11 cellular contexts compared by ENCODE assay signal in genomic region chr10:95208702-95209391, GRCh38. TPM values are rescaled to one million over a fixed set of nuclear protein-coding genes. Genes with fewer than 3 reads are reported as not detected.
DNase-seq lines count a peak whose midpoint lies in the region; ATAC-seq and TF ChIP-seq lines count a peak whose summit lies in the region.
"Had no signal": no experiment of that assay in that cellular context is flagged by ENCODE, and none has a peak within 500 bp of the region (broad histone marks: within the 10 kb centered on the region; RNA-seq: fewer than 3 reads in every experiment).

No MANE protein-coding gene starts in this region.

- no peaks in the 10 kb centered on the region for H3K9me3 Mint-ChIP-seq in Calu3 (ENCODE audit: low read depth, unreplicated experiment)
- H3K9me3 Mint-ChIP-seq in mesothelial cell of epicardium: peaks cover 5% of the 10 kb centered on the region
- H3K9me3 Mint-ChIP-seq: effector memory CD8-positive, alpha-beta T cell had no signal

- peak overlapping the region; percentile 51; the same call in 1 of the 2 replicates for H4K5ac ChIP-seq in IMR-90 (ENCODE audit: low read depth, low read length)

- no peak overlapping the region for H3K9ac ChIP-seq in IMR-90 (ENCODE audit: low read depth, low read length)

- 75% methylated on average over 4 of the region's 8 CpGs; no CpG with 5 or more reads in 1 of the 2 experiments for WGBS in IMR-90 (ENCODE audit: extremely low coverage in 2 of 2, insufficient read length in 1 of 2), 2 experiments

- H2AK5ac ChIP-seq in IMR-90 (ENCODE audit: low read depth, low read length): peak overlapping the region; percentile 80; the same call in 1 of the 2 replicates

- H3K27me3 Mint-ChIP-seq in Calu3 (ENCODE audit: unreplicated experiment) (no peaks in the 10 kb centered on the region), mesothelial cell of epicardium (ENCODE audit: low read depth) (no peaks in the 10 kb centered on the region)
- H3K27me3 Mint-ChIP-seq: effector memory CD8-positive, alpha-beta T cell had no signal

- ATAC-seq in IMR-90 (ENCODE audit: low read depth): peak; percentile 59; the same call in 1 of the 2 replicates
- ATAC-seq: effector memory CD8-positive, alpha-beta T cell had no signal

- H2BK5ac ChIP-seq in IMR-90 (ENCODE audit: low read depth, low read length, poor library complexity, severe bottlenecking): no peak overlapping the region

- intact Hi-C loops in Calu3 (cut with micrococcal nuclease; ENCODE audit: unreplicated experiment) (no loop called here), IMR-90 (cut with micrococcal nuclease) (loop anchor here (2.0 kb wide), 2 partner anchors 34 to 154 kb away; no protein-coding TSS in a partner anchor), dorsolateral prefrontal cortex (cut with DNase I) (no loop called here)

- peaks cover 3% of the 10 kb centered on the region; the same call in 1 of the 2 replicates for H3K4me1 ChIP-seq in IMR-90 (ENCODE audit: control insufficient read depth, insufficient read depth, low read length)

- no peak for TF ChIP-seq CTCF in Calu3 (IDR thresholded peaks at IDR 0.05; ENCODE audit: unreplicated experiment)
- peak; percentile 55 for TF ChIP-seq CTCF in IMR-90 (conservative IDR thresholded peaks at IDR 0.05; ENCODE audit: low read depth, low read length)
- TF ChIP-seq CTCF in cardiac fibroblast (IDR thresholded peaks at IDR 0.05; ENCODE audit: low read depth, low read length): no peak
- TF ChIP-seq CTCF in mesothelial cell of epicardium (IDR thresholded peaks at IDR 0.05; ENCODE audit: unreplicated experiment): peak; percentile 40
- peak in 23 of 56 donors; percentile 11 to 48 (median 25) for TF ChIP-seq CTCF in dorsolateral prefrontal cortex (IDR thresholded peaks at IDR 0.05 in 54 of 56, conservative IDR thresholded peaks at IDR 0.05 in 2 of 56; ENCODE audit: low read depth in 1 of 56, partially characterized antibody in 56 of 56)

- H3K9me1 ChIP-seq in IMR-90 (ENCODE audit: insufficient read depth, low read length): no peaks in the 10 kb centered on the region

- 0 out of 2 replicates have a peak overlapping the region, but pooled peaks have one; percentile 48 for H4K91ac ChIP-seq in IMR-90 (ENCODE audit: insufficient read depth, low read depth, low read length)

- no peaks in the 10 kb centered on the region for H3K9me3 ChIP-seq in IMR-90 (ENCODE audit: control insufficient read depth, insufficient read depth, low read length)

- H4K20me1 ChIP-seq in IMR-90 (ENCODE audit: insufficient read depth, low read length): no peaks in the 10 kb centered on the region

- CTCF ChIA-PET in Calu3 (lab: Charles Lee): interaction anchor here (0.7 kb wide), 2 partner anchors 70 to 448 kb away, joined by 3 to 5 read pairs; no protein-coding TSS in a partner anchor
- CTCF ChIA-PET in IMR-90 (lab: Yijun Ruan, JAX): interaction anchor here (0.5 to 1.2 kb wide), 5 partner anchors 14 to 446 kb away, joined by 3 to 8 read pairs (median 3); no protein-coding TSS in a partner anchor

- H3K56ac ChIP-seq in IMR-90 (ENCODE audit: extremely low read depth, insufficient read depth, low read length): no peak overlapping the region

- peak overlapping the region; percentile 52 for H3K27ac Mint-ChIP-seq in Calu3 (ENCODE audit: unreplicated experiment)
- H3K27ac Mint-ChIP-seq in mesothelial cell of epicardium: no peak overlapping the region
- H3K27ac Mint-ChIP-seq: effector memory CD8-positive, alpha-beta T cell had no signal

- H3K27me3 ChIP-seq in IMR-90 (ENCODE audit: control insufficient read depth, insufficient read depth, low read length) (no peaks in the 10 kb centered on the region), H7 (ENCODE audit: control insufficient read depth, insufficient read depth, low read length) (no peaks in the 10 kb centered on the region), dorsolateral prefrontal cortex (peaks cover 0 to 5% (median 0%) of the 10 kb centered on the region in 45 donors)

- peak overlapping the region; percentile 78 for H3K4ac ChIP-seq in IMR-90 (ENCODE audit: low read depth, low read length)

- no peak overlapping the region for H3K4me3 Mint-ChIP-seq in Calu3 (ENCODE audit: low read depth, unreplicated experiment)
- H3K4me3 Mint-ChIP-seq in mesothelial cell of epicardium: no peak overlapping the region
- H3K4me3 Mint-ChIP-seq: effector memory CD8-positive, alpha-beta T cell had no signal

- H3K4me1 Mint-ChIP-seq in Calu3 (ENCODE audit: low read depth, unreplicated experiment): peaks cover 8% of the 10 kb centered on the region
- no peaks in the 10 kb centered on the region for H3K4me1 Mint-ChIP-seq in mesothelial cell of epicardium

- no peak for TF ChIP-seq POLR2A in IMR-90 (IDR thresholded peaks at IDR 0.05; ENCODE audit: low read depth, low read length)

- H3K36me3 Mint-ChIP-seq in Calu3 (ENCODE audit: insufficient read depth, unreplicated experiment) (no peaks in the 10 kb centered on the region), mesothelial cell of epicardium (peaks cover 11% of the 10 kb centered on the region)

- peak overlapping the region; percentile 87; the same call in 1 of the 3 replicates for H2BK15ac ChIP-seq in IMR-90 (ENCODE audit: low read depth, low read length)

- H3K23ac ChIP-seq in IMR-90 (ENCODE audit: low read depth, low read length): peak overlapping the region; percentile 45; the same call in 1 of the 2 replicates

- H3K4me3 ChIP-seq in IMR-90 (ENCODE audit: insufficient read depth, low read depth, low read length) (no peak overlapping the region), cardiac fibroblast (replicated peaks in 1 of 2; ENCODE audit: low read depth in 2 of 2, low read length in 2 of 2) (no peak overlapping the region), H7 (ENCODE audit: insufficient read depth, low read depth, low read length) (no peak overlapping the region), dorsolateral prefrontal cortex (no peak overlapping the region)
- H3K4me3 ChIP-seq: SK-N-MC had no signal

- BruUV-seq in Calu3 (replicated peaks; lab: Mats Ljungman, UMichigan): no TSS peak
- no TSS peak for BruUV-seq in IMR-90 (replicated peaks; lab: Mats Ljungman, UMichigan)

- H3K18ac ChIP-seq in IMR-90 (ENCODE audit: low read depth, low read length): no peak overlapping the region

- H3K4me2 ChIP-seq in IMR-90 (ENCODE audit: low read depth, low read length): no peak overlapping the region

- peak; percentile 47 for TF ChIP-seq RAD21 in IMR-90 (IDR thresholded peaks at IDR 0.05; ENCODE audit: low read length)

- peak overlapping the region; percentile 85 for H2BK20ac ChIP-seq in IMR-90 (ENCODE audit: low read depth, low read length)

- no peak overlapping the region for H4K8ac ChIP-seq in IMR-90 (ENCODE audit: low read depth in 2 of 2, low read length in 2 of 2)

- dilution Hi-C loops in IMR-90 (cut with HindIII; ENCODE audit: low sequenced_read_pairs, unreplicated experiment): no loop called here

- in situ Hi-C loops in IMR-90 (cut with MboI; ENCODE audit: low sequenced_read_pairs): no loop called here

- H2BK120ac ChIP-seq in IMR-90 (ENCODE audit: low read depth, low read length): peak overlapping the region; percentile 77

- DNase-seq in Calu3 (no peak), IMR-90 (no peak), cardiac fibroblast (ENCODE audit: low read depth in 2 of 2) (peak; percentile 29 to 37), mesothelial cell of epicardium (ENCODE audit: low spot score in 2 of 2, unreplicated experiment in 2 of 2) (no peak), H7 (no peak), dorsolateral prefrontal cortex (no peak)
- no peak for DNase-seq in stimulated activated CD4-positive, alpha-beta T cell treated with anti-CD3 and anti-CD28 coated beads, Interleukin-4, amount 100 ng/mL, for 4 hours
- DNase-seq in activated CD4-positive, alpha-beta T cell treated with anti-CD3 and anti-CD28 coated beads for 1 hour: no peak
- DNase-seq: effector memory CD8-positive, alpha-beta T cell; MV-4-11 had no signal

- H3K36me3 ChIP-seq in IMR-90 (ENCODE audit: control insufficient read depth, insufficient read depth, low read length) (no peaks in the 10 kb centered on the region), H7 (replicated peaks; ENCODE audit: control insufficient read depth, insufficient read depth, low read length) (no peaks in the 10 kb centered on the region)

- H2AFZ ChIP-seq in IMR-90 (replicated peaks; ENCODE audit: low read length, poor library complexity): peak overlapping the region; percentile 83

- no peak overlapping the region for H3K27ac ChIP-seq in IMR-90 (ENCODE audit: insufficient read depth, low read length)
- H3K27ac ChIP-seq in dorsolateral prefrontal cortex: no peak overlapping the region
- H3K27ac ChIP-seq: SK-N-MC had no signal

- no peaks in the 10 kb centered on the region for H3K79me1 ChIP-seq in IMR-90 (ENCODE audit: low read depth in 1 of 2, low read length in 2 of 2)

- POLR2A ChIA-PET in IMR-90 (lab: Charles Lee; ENCODE audit: unreplicated experiment): no interaction called here

- H3K14ac ChIP-seq in IMR-90 (replicated peaks; ENCODE audit: low read depth, low read length): no peak overlapping the region

- H2AK9ac ChIP-seq in IMR-90 (replicated peaks; ENCODE audit: low read depth, low read length, poor library complexity): peak overlapping the region; percentile 84

TF ChIP-seq in IMR-90, 13 proteins besides CTCF, POLR2A, EP300 and RAD21 (continues in another document):
- TF ChIP-seq RFX5 (IDR thresholded peaks at IDR 0.05; ENCODE audit: low read depth, low read length): no peak
- TF ChIP-seq MAFK (IDR thresholded peaks at IDR 0.05; ENCODE audit: low read depth, low read length): no peak
- no peak for TF ChIP-seq NFE2L2 (IDR thresholded peaks at IDR 0.05; ENCODE audit: low read depth, low read length)
- TF ChIP-seq, protein P1, sequence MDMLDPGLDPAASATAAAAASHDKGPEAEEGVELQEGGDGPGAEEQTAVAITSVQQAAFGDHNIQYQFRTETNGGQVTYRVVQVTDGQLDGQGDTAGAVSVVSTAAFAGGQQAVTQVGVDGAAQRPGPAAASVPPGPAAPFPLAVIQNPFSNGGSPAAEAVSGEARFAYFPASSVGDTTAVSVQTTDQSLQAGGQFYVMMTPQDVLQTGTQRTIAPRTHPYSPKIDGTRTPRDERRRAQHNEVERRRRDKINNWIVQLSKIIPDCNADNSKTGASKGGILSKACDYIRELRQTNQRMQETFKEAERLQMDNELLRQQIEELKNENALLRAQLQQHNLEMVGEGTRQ (IDR thresholded peaks at IDR 0.05; ENCODE audit: low read depth, low read length): no peak
- TF ChIP-seq BHLHE40 (IDR thresholded peaks at IDR 0.05; ENCODE audit: low read depth, low read length): no peak
- peak; percentile 44; the same call in 1 of the 2 replicates for TF ChIP-seq SMC3 (IDR thresholded peaks at IDR 0.05; ENCODE audit: low read depth, low read length)

RNA-seq across cellular contexts. Expression of gene ACSM6, which starts 14.8 kb away (rescaled TPM):
- total RNA-seq in Calu3 (2022): not detected in 2 replicates
- not detected in 2 replicates for total RNA-seq in IMR-90 (2012; rRNA removed)
- not detected in 2 replicates for polyA plus RNA-seq in IMR-90 (2012; rRNA removed)
- not detected in 2 replicates for polyA plus RNA-seq in IMR-90 (2012; cell fraction: cytosol; rRNA removed)
- not detected in 2 replicates for polyA plus RNA-seq in IMR-90 (2012; cell fraction: nucleus; rRNA removed; ENCODE audit: low replicate concordance)
- not detected in 3 replicates for total RNA-seq in mesothelial cell of epicardium
- total RNA-seq in H7 (2014; rRNA removed; shearing (Covaris generic)): not detected in 2 replicates
- not detected for total RNA-seq in dorsolateral prefrontal cortex

Comparison
In these comparisons a context has a peak if more than half of its experiments do, and no peak if none do; other contexts are left out.
1. DNase-seq: peak in cardiac fibroblast (2 of 2); none in Calu3 (single experiment), IMR-90 (single experiment), mesothelial cell of epicardium (0 of 2), H7 (single experiment), dorsolateral prefrontal cortex (0 of 10), stimulated activated CD4-positive, alpha-beta T cell treated with anti-CD3 and anti-CD28 coated beads, Interleukin-4, amount 100 ng/mL, for 4 hours (0 of 2) and activated CD4-positive, alpha-beta T cell treated with anti-CD3 and anti-CD28 coated beads for 1 hour (single experiment).
2. CTCF ChIP-seq: peak in IMR-90 (single experiment) and mesothelial cell of epicardium (single experiment); none in Calu3 (single experiment) and cardiac fibroblast (single experiment).